9 cellular contexts compared by ENCODE assay signal in the genomic region with DNA sequence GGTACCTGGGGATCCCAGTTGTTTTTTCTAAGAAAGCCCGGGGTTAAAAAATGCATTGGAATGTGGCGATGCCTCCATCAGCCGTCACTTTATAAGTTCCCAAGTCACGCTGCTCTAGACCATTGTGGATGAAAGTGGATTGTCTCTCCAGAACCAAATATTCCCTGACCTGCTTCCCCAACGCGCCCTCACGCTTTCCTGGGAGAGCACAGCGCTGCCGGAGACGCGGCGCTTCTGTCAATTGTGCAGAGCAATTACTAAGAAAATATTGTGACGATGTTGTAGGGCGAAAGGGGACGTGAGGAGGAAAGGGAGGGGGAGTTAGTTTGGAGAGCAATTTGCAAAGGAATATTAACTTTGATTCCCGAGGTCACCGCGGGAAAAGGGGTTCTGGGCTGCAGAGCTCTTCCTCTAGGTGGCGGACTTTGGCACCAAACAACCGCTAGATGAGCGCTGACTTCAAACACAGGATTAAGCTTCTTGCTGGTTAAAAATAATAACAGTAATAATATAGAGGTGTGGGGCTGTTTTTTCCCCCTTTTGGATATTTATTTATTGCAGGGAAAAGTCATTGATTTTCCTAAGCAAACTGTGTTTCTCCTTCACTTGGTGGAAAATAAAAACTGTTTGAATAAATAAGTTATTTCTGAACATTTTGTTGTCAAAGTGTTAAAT. TPM values are rescaled to one million over a fixed set of nuclear protein-coding genes. Genes with fewer than 3 reads are reported as not detected.
DNase-seq lines count a peak whose midpoint lies in the region; ATAC-seq and TF ChIP-seq lines count a peak whose summit lies in the region.
"Had no signal": no experiment of that assay in that cellular context is flagged by ENCODE, and none has a peak within 500 bp of the region (broad histone marks: within the 10 kb centered on the region; RNA-seq: fewer than 3 reads in every experiment).

No MANE protein-coding gene starts in this region.

- DNase-seq in GM04504 (ENCODE audit: low read depth) (peak; percentile 13), MM.1S (no peak), ecto neural progenitor cell (ENCODE audit: low spot score) (peak; percentile 60), osteocyte (ENCODE audit: extremely low spot score, unreplicated experiment) (no peak), HK-2 (ENCODE audit: unreplicated experiment) (no peak)
- DNase-seq in CD4-positive, alpha-beta T cell = no peak
- DNase-seq: activated naive CD8-positive, alpha-beta T cell treated with anti-CD3 and anti-CD28 coated beads, Interleukin-2, amount 10 ng/mL, durations not matched to agents 7 days and 5 days had no signal

- ATAC-seq in CD4-positive, alpha-beta T cell (ENCODE audit: poor library complexity) = no peak
- no peak for ATAC-seq in GM18858 (IDR thresholded peaks at IDR 0.05; ENCODE audit: unreplicated experiment)
- no peak for ATAC-seq in HG02973 (IDR thresholded peaks at IDR 0.05; ENCODE audit: unreplicated experiment)

- H3K27ac ChIP-seq in MM.1S (ENCODE audit: low read length) = no peak overlapping the region
- H3K27ac ChIP-seq in CD4-positive, alpha-beta T cell (ENCODE audit: low read depth, low read length) = no peak overlapping the region

- H3K9me3 ChIP-seq in MM.1S (replicated peaks; ENCODE audit: insufficient read depth, low read length) = no peaks in the 10 kb centered on the region
- peaks cover 6% of the 10 kb centered on the region for H3K9me3 ChIP-seq in CD4-positive, alpha-beta T cell (ENCODE audit: control insufficient read depth, low read length)

- no peaks in the 10 kb centered on the region for H3K36me3 ChIP-seq in MM.1S (replicated peaks; ENCODE audit: insufficient read depth, low read length)

- no peaks in the 10 kb centered on the region for H4K20me1 ChIP-seq in MM.1S (ENCODE audit: insufficient read depth, low read length)

- H3K79me2 ChIP-seq in MM.1S (ENCODE audit: low read length) = no peaks in the 10 kb centered on the region

- POLR2A ChIA-PET in CD4-positive, alpha-beta T cell (lab: Charles Lee) = no interaction called here

- no peaks in the 10 kb centered on the region for H3K36me3 Mint-ChIP-seq in osteocyte (ENCODE audit: unreplicated experiment)
- no peaks in the 10 kb centered on the region for H3K36me3 Mint-ChIP-seq in CD4-positive, alpha-beta T cell (ENCODE audit: low read depth)
- H3K36me3 Mint-ChIP-seq: activated naive CD8-positive, alpha-beta T cell treated with anti-CD3 and anti-CD28 coated beads, Interleukin-2, amount 10 ng/mL, durations not matched to agents 7 days and 5 days had no signal

- H3K4me2 ChIP-seq in MM.1S (ENCODE audit: low read depth, low read length) = no peak overlapping the region

- H3K27ac Mint-ChIP-seq in osteocyte (ENCODE audit: unreplicated experiment) = no peak overlapping the region
- H3K27ac Mint-ChIP-seq in CD4-positive, alpha-beta T cell = no peak overlapping the region
- H3K27ac Mint-ChIP-seq: activated naive CD8-positive, alpha-beta T cell treated with anti-CD3 and anti-CD28 coated beads, Interleukin-2, amount 10 ng/mL, durations not matched to agents 7 days and 5 days had no signal

- H3K27me3 Mint-ChIP-seq in osteocyte (ENCODE audit: unreplicated experiment) = peaks cover 92% of the 10 kb centered on the region
- peaks cover 90% of the 10 kb centered on the region for H3K27me3 Mint-ChIP-seq in CD4-positive, alpha-beta T cell

- no peak overlapping the region for H2AFZ ChIP-seq in MM.1S (ENCODE audit: low read length)

- no peaks in the 10 kb centered on the region for H3K27me3 ChIP-seq in MM.1S (replicated peaks; ENCODE audit: insufficient read depth, low read length)
- H3K27me3 ChIP-seq in CD4-positive, alpha-beta T cell (ENCODE audit: control insufficient read depth, insufficient read depth, low read length) = peaks cover 68% of the 10 kb centered on the region

- intact Hi-C loops in CD4-positive, alpha-beta T cell (cut with DNase I, micrococcal nuclease) = no loop called here

- no peaks in the 10 kb centered on the region for H3K9me3 Mint-ChIP-seq in osteocyte (ENCODE audit: unreplicated experiment)
- H3K9me3 Mint-ChIP-seq in CD4-positive, alpha-beta T cell = peaks cover 2% of the 10 kb centered on the region
- H3K9me3 Mint-ChIP-seq: activated naive CD8-positive, alpha-beta T cell treated with anti-CD3 and anti-CD28 coated beads, Interleukin-2, amount 10 ng/mL, durations not matched to agents 7 days and 5 days had no signal

- H3K4me1 Mint-ChIP-seq in osteocyte (ENCODE audit: unreplicated experiment) = peaks cover 11% of the 10 kb centered on the region
- H3K4me1 Mint-ChIP-seq in CD4-positive, alpha-beta T cell (ENCODE audit: low read depth) = no peaks in the 10 kb centered on the region
- H3K4me1 Mint-ChIP-seq: activated naive CD8-positive, alpha-beta T cell treated with anti-CD3 and anti-CD28 coated beads, Interleukin-2, amount 10 ng/mL, durations not matched to agents 7 days and 5 days had no signal

- H3K4me3 Mint-ChIP-seq in osteocyte (ENCODE audit: unreplicated experiment) = no peak overlapping the region
- H3K4me3 Mint-ChIP-seq in CD4-positive, alpha-beta T cell = no peak overlapping the region
- H3K4me3 Mint-ChIP-seq: activated naive CD8-positive, alpha-beta T cell treated with anti-CD3 and anti-CD28 coated beads, Interleukin-2, amount 10 ng/mL, durations not matched to agents 7 days and 5 days had no signal

- H3F3A ChIP-seq in MM.1S (ENCODE audit: insufficient read depth, low read length) = no peaks in the 10 kb centered on the region

- peak; percentile 20; the same call in 1 of the 2 replicates for TF ChIP-seq CTCF in MM.1S (IDR thresholded peaks at IDR 0.05; ENCODE audit: low read length)
- peak; percentile 67 for TF ChIP-seq CTCF in osteocyte (IDR thresholded peaks at IDR 0.05)
- TF ChIP-seq CTCF in CD4-positive, alpha-beta T cell (IDR thresholded peaks at IDR 0.05) = no peak

- no peaks in the 10 kb centered on the region for H3K9me2 ChIP-seq in MM.1S (replicated peaks; ENCODE audit: insufficient read depth, low read length)

- CTCF ChIA-PET in CD4-positive, alpha-beta T cell (lab: Charles Lee) = no interaction called here

- H3K9ac ChIP-seq in MM.1S (ENCODE audit: low read length) = no peak overlapping the region

- no peak overlapping the region for H3K4me3 ChIP-seq in MM.1S (ENCODE audit: low read length)

- H3K4me1 ChIP-seq in MM.1S (ENCODE audit: low read length) = no peaks in the 10 kb centered on the region

RNA-seq across cellular contexts. Expression of a gene that starts 9.6 kb away (rescaled TPM):
- not detected in 2 replicates for total RNA-seq in osteocyte
- total RNA-seq in CD4-positive, alpha-beta T cell = not detected
- total RNA-seq: activated naive CD8-positive, alpha-beta T cell treated with anti-CD3 and anti-CD28 coated beads, Interleukin-2, amount 10 ng/mL, durations not matched to agents 7 days and 5 days had no signal

Comparison
In these comparisons a context has a peak if more than half of its experiments do, and no peak if none do; other contexts are left out.
1. DNase-seq: peak in GM04504 (single experiment) and ecto neural progenitor cell (single experiment); none in MM.1S (single experiment), osteocyte (single experiment), HK-2 (single experiment) and CD4-positive, alpha-beta T cell (0 of 10).